ENCODE assay signal across 8 cellular contexts in genomic region chr2:240998706-240999000, GRCh38. TPM values are rescaled to one million over a fixed set of nuclear protein-coding genes. Genes with fewer than 3 reads are reported as not detected.
A peak's percentile ranks its signal among the peaks of the same experiment; 100 is the strongest.
DNase-seq lines count a peak whose midpoint lies in the region; ATAC-seq and TF ChIP-seq lines count a peak whose summit lies in the region.

No MANE protein-coding gene starts in this region.

- no peaks in the 10 kb centered on the region for H3K9me3 ChIP-seq in RWPE2 (ENCODE audit: severe bottlenecking)
- H3K9me3 ChIP-seq in skeletal muscle tissue (ENCODE audit: control insufficient read depth in 3 of 3, low read length in 3 of 3) = peaks cover 3 to 6% (median 4%) of the 10 kb centered on the region in 3 donors

- peak overlapping the region; percentile 30 for H3K4me3 ChIP-seq in RWPE2 (ENCODE audit: severe bottlenecking)
- peak overlapping the region; percentile 55 to 64 for H3K4me3 ChIP-seq in foreskin fibroblast (ENCODE audit: low read depth in 1 of 2, low read length in 2 of 2)
- H3K4me3 ChIP-seq in skeletal muscle tissue (ENCODE audit: low read length in 3 of 3) = peak overlapping the region in 2 of 3 donors; percentile 79 to 81

- H3K4me1 ChIP-seq in RWPE2 (ENCODE audit: insufficient read depth, poor library complexity, severe bottlenecking) (no peaks in the 10 kb centered on the region), skeletal muscle tissue (ENCODE audit: control insufficient read depth in 3 of 3, insufficient read depth in 3 of 3, low read length in 3 of 3) (peaks cover 56 to 79% (median 61%) of the 10 kb centered on the region in 3 donors)

- H3K36me3 ChIP-seq in RWPE2 (ENCODE audit: low read depth) = no peaks in the 10 kb centered on the region
- H3K36me3 ChIP-seq in skeletal muscle tissue (ENCODE audit: control insufficient read depth in 3 of 3, insufficient read depth in 3 of 3, low read length in 3 of 3) = peaks cover 11 to 29% (median 14%) of the 10 kb centered on the region in 3 donors

- peak; percentile 26 for ATAC-seq in GM19035 (IDR thresholded peaks at IDR 0.05; ENCODE audit: unreplicated experiment)
- ATAC-seq in RWPE2 (ENCODE audit: low read depth) = no peak
- no peak for ATAC-seq in GM19023 (IDR thresholded peaks at IDR 0.05; ENCODE audit: unreplicated experiment)

- no peak for TF ChIP-seq CTCF in RWPE2 (IDR thresholded peaks at IDR 0.05; ENCODE audit: poor library complexity, severe bottlenecking)
- TF ChIP-seq CTCF in foreskin fibroblast (IDR thresholded peaks at IDR 0.05; ENCODE audit: low read depth, low read length) = no peak

- H3K27me3 ChIP-seq in RWPE2 (ENCODE audit: insufficient read depth, poor library complexity, severe bottlenecking) (peaks cover 6% of the 10 kb centered on the region), skeletal muscle tissue (ENCODE audit: control insufficient read depth in 3 of 3, insufficient read depth in 3 of 3, low read length in 3 of 3) (no peaks in the 10 kb centered on the region)

- H3K9ac ChIP-seq in skeletal muscle tissue (ENCODE audit: low read depth in 1 of 3, low read length in 3 of 3) = peak overlapping the region; percentile 38 to 92 (median 61)

- DNase-seq in RWPE2 (ENCODE audit: low spot score) = no peak
- DNase-seq in foreskin fibroblast = no peak
- no peak for DNase-seq in T-helper 9 cell
- no peak for DNase-seq in NCI-H524 treated with DMSO at 0.1 percent for 48 hours (lab: John Stamatoyannopoulos, UW)
- DNase-seq in T1000 (lab: John Stamatoyannopoulos, UW) = no peak

- no peak overlapping the region for H3K27ac ChIP-seq in RWPE2 (ENCODE audit: poor library complexity, severe bottlenecking)
- H3K27ac ChIP-seq in skeletal muscle tissue (ENCODE audit: low read depth, low read length) = peak overlapping the region; percentile 68

RNA-seq across cellular contexts. Expression of gene SNED1, which starts 0.2 kb away (rescaled TPM):
- 4.7 TPM for total RNA-seq in skeletal muscle tissue

Comparison
In these comparisons a context has a peak if more than half of its experiments do, and no peak if none do; other contexts are left out.
1. H3K4me3 ChIP-seq: peak in every context shown above with its lines; median percentile 80 in skeletal muscle tissue; 60 in foreskin fibroblast; 30 in RWPE2.